8 cellular contexts compared by ENCODE assay signal in the genomic region with DNA sequence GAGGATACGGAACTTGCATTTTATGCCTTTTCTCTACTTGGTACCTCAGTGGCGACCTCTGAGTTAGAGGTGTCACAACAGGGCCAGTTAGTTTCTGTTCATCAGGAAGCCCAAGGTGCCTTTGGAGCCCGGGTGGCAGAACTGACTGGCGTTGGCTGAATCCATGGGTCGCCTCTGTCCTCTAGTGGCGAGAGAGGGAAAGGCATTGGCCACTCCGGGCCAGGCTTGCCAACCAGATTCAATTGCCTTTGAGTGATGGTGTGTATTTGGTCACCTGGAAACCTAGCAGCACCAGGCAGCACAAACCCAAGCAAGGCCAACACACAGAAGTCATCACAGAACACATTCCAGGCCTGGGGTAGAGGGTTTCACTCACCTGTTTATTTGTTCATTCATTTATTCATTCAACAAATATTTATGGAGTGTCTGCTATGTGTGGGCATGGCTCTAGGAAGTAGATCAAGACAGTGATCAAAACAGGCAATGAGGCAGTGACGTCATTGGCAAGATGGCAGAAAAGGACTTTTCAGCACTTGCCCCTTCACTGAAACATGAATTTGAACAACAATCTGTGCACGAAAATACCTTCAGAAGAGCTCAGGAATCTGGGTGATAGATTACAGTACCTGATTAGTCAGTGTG. TPM values are rescaled to one million over a fixed set of nuclear protein-coding genes. Genes with fewer than 3 reads are reported as not detected.
A peak's percentile ranks its signal among the peaks of the same experiment; 100 is the strongest.
DNase-seq lines count a peak whose midpoint lies in the region; ATAC-seq and TF ChIP-seq lines count a peak whose summit lies in the region.

No MANE protein-coding gene starts in this region.

- H3K4me3 ChIP-seq in NB4 (ENCODE audit: low read depth, low read length): no peak overlapping the region

- H3K4me1 Mint-ChIP-seq in chondrocyte (ENCODE audit: low read depth): peaks cover 15% of the 10 kb centered on the region

- TF ChIP-seq CTCF in NB4 (IDR thresholded peaks at IDR 0.05; ENCODE audit: low read depth, low read length) (peak; percentile 91), chondrocyte (IDR thresholded peaks at IDR 0.05) (peak; percentile 95)

- peak; percentile 53 for ATAC-seq in GM19455 (IDR thresholded peaks at IDR 0.05; ENCODE audit: unreplicated experiment)
- peak; percentile 93 for ATAC-seq in SK-N-SH treated with all-trans-retinoic acid at 6 μM for 48 hours
- no peak for ATAC-seq in GM19035 (IDR thresholded peaks at IDR 0.05; ENCODE audit: unreplicated experiment)

- no peak overlapping the region for H3K4me3 Mint-ChIP-seq in chondrocyte (ENCODE audit: unreplicated experiment)

- H3K36me3 Mint-ChIP-seq in chondrocyte (ENCODE audit: low read depth): no peaks in the 10 kb centered on the region

- H3K9me3 Mint-ChIP-seq in chondrocyte (ENCODE audit: low read depth): no peaks in the 10 kb centered on the region

- no peak for TF ChIP-seq POLR2A in NB4 (IDR thresholded peaks at IDR 0.05; ENCODE audit: extremely low read depth, insufficient read length)

- DNase-seq in C1 segment of cervical spinal cord (lab: John Stamatoyannopoulos, UW) (peak in 10 of 14 donors; percentile 12 to 69 (median 48)), NB4 (ENCODE audit: low read depth) (peak; percentile 55), chondrocyte (ENCODE audit: low spot score) (no peak), kidney tubule cell (ENCODE audit: low spot score) (peak; percentile 73)
- peak; percentile 16 for DNase-seq in stimulated activated CD4-positive, alpha-beta T cell treated with anti-CD3 and anti-CD28 coated beads, Interleukin-4, amount 100 ng/mL, for 1 hour

- peaks cover 17% of the 10 kb centered on the region for H3K27me3 Mint-ChIP-seq in chondrocyte (ENCODE audit: low read depth)

- no peak overlapping the region for H3K27ac Mint-ChIP-seq in chondrocyte (ENCODE audit: unreplicated experiment)

TF ChIP-seq in SK-N-SH treated with all-trans-retinoic acid at 6 μM for 48 hours, 23 proteins besides CTCF, POLR2A, EP300 and RAD21:
- TF ChIP-seq ZNF565 (CRISPR knock-in tag; conservative IDR thresholded peaks at IDR 0.05; ENCODE audit: low read depth): no peak
- no peak for TF ChIP-seq ZNF8 (CRISPR knock-in tag; IDR thresholded peaks at IDR 0.05)
- no peak for TF ChIP-seq OSR1 (CRISPR knock-in tag; IDR thresholded peaks at IDR 0.05)
- TF ChIP-seq ZC3H10 (CRISPR knock-in tag; IDR thresholded peaks at IDR 0.05): no peak
- TF ChIP-seq PPARA (CRISPR knock-in tag; IDR thresholded peaks at IDR 0.05; ENCODE audit: borderline replicate concordance): no peak
- TF ChIP-seq, protein P1, sequence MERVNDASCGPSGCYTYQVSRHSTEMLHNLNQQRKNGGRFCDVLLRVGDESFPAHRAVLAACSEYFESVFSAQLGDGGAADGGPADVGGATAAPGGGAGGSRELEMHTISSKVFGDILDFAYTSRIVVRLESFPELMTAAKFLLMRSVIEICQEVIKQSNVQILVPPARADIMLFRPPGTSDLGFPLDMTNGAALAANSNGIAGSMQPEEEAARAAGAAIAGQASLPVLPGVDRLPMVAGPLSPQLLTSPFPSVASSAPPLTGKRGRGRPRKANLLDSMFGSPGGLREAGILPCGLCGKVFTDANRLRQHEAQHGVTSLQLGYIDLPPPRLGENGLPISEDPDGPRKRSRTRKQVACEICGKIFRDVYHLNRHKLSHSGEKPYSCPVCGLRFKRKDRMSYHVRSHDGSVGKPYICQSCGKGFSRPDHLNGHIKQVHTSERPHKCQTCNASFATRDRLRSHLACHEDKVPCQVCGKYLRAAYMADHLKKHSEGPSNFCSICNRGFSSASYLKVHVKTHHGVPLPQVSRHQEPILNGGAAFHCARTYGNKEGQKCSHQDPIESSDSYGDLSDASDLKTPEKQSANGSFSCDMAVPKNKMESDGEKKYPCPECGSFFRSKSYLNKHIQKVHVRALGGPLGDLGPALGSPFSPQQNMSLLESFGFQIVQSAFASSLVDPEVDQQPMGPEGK (CRISPR knock-in tag; IDR thresholded peaks at IDR 0.05; ENCODE audit: borderline replicate concordance): no peak
- TF ChIP-seq ESRRG (CRISPR knock-in tag; IDR thresholded peaks at IDR 0.05): no peak
- no peak for TF ChIP-seq ISL1 (CRISPR knock-in tag; IDR thresholded peaks at IDR 0.05)
- TF ChIP-seq, protein P2, sequence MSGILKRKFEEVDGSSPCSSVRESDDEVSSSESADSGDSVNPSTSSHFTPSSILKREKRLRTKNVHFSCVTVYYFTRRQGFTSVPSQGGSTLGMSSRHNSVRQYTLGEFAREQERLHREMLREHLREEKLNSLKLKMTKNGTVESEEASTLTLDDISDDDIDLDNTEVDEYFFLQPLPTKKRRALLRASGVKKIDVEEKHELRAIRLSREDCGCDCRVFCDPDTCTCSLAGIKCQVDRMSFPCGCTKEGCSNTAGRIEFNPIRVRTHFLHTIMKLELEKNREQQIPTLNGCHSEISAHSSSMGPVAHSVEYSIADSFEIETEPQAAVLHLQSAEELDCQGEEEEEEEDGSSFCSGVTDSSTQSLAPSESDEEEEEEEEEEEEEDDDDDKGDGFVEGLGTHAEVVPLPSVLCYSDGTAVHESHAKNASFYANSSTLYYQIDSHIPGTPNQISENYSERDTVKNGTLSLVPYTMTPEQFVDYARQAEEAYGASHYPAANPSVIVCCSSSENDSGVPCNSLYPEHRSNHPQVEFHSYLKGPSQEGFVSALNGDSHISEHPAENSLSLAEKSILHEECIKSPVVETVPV (CRISPR knock-in tag; IDR thresholded peaks at IDR 0.05): no peak
- TF ChIP-seq ZNF70 (CRISPR knock-in tag; IDR thresholded peaks at IDR 0.05): no peak
- no peak for TF ChIP-seq CSDC2 (CRISPR knock-in tag; IDR thresholded peaks at IDR 0.05)
- no peak for TF ChIP-seq BACH2 (CRISPR knock-in tag; IDR thresholded peaks at IDR 0.05; ENCODE audit: borderline replicate concordance)
- TF ChIP-seq, protein P3, sequence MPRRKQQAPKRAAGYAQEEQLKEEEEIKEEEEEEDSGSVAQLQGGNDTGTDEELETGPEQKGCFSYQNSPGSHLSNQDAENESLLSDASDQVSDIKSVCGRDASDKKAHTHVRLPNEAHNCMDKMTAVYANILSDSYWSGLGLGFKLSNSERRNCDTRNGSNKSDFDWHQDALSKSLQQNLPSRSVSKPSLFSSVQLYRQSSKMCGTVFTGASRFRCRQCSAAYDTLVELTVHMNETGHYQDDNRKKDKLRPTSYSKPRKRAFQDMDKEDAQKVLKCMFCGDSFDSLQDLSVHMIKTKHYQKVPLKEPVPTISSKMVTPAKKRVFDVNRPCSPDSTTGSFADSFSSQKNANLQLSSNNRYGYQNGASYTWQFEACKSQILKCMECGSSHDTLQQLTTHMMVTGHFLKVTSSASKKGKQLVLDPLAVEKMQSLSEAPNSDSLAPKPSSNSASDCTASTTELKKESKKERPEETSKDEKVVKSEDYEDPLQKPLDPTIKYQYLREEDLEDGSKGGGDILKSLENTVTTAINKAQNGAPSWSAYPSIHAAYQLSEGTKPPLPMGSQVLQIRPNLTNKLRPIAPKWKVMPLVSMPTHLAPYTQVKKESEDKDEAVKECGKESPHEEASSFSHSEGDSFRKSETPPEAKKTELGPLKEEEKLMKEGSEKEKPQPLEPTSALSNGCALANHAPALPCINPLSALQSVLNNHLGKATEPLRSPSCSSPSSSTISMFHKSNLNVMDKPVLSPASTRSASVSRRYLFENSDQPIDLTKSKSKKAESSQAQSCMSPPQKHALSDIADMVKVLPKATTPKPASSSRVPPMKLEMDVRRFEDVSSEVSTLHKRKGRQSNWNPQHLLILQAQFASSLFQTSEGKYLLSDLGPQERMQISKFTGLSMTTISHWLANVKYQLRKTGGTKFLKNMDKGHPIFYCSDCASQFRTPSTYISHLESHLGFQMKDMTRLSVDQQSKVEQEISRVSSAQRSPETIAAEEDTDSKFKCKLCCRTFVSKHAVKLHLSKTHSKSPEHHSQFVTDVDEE (CRISPR knock-in tag; IDR thresholded peaks at IDR 0.05): no peak
- no peak for TF ChIP-seq RARB (CRISPR knock-in tag; IDR thresholded peaks at IDR 0.05)
- no peak for TF ChIP-seq ZFP30 (CRISPR knock-in tag; IDR thresholded peaks at IDR 0.05)
- TF ChIP-seq SNAI2 (CRISPR knock-in tag; IDR thresholded peaks at IDR 0.05): no peak
- no peak for TF ChIP-seq TCF4 (CRISPR knock-in tag; IDR thresholded peaks at IDR 0.05; ENCODE audit: borderline replicate concordance)
- TF ChIP-seq ARNTL (CRISPR knock-in tag; IDR thresholded peaks at IDR 0.05; ENCODE audit: borderline replicate concordance, low read depth): no peak
- no peak for TF ChIP-seq GLIS3 (CRISPR knock-in tag; IDR thresholded peaks at IDR 0.05)
TF ChIP-seq in SK-N-SH treated with all-trans-retinoic acid at 6 μM for 48 hours: peak in this region for 0.

RNA-seq across cellular contexts. Expression of a gene that starts 40.5 kb away (rescaled TPM):
- total RNA-seq in chondrocyte: 1.0 to 6.7 TPM (median 6.5 TPM) in 3 replicates
